9 cellular contexts compared by ENCODE assay signal in genomic region chr12:49094104-49094948, GRCh38. TPM values are rescaled to one million over a fixed set of nuclear protein-coding genes. Genes with fewer than 3 reads are reported as not detected.
DNase-seq lines count a peak whose midpoint lies in the region; ATAC-seq and TF ChIP-seq lines count a peak whose summit lies in the region.
"Had no signal": no experiment of that assay in that cellular context is flagged by ENCODE, and none has a peak within 500 bp of the region (broad histone marks: within the 10 kb centered on the region; RNA-seq: fewer than 3 reads in every experiment).

TSS of gene DHH (minus strand) at chr12:49094801. CDS start at chr12:49094512, 289 bp downstream.

- peaks cover 49 to 58% (median 56%) of the 10 kb centered on the region in 4 donors for H3K4me1 ChIP-seq in esophagus muscularis mucosa
- peaks cover 9% of the 10 kb centered on the region for H3K4me1 ChIP-seq in parathyroid adenoma

- H3K27ac ChIP-seq in esophagus muscularis mucosa (replicated peaks in 1 of 4) (peak within 1 kb of the TSS; percentile 22 to 51 (median 30)), parathyroid adenoma (no peak within 1 kb of the TSS)
- H3K27ac ChIP-seq: HL-60 had no signal

- H3K9me3 ChIP-seq in esophagus muscularis mucosa (no peaks in the 10 kb centered on the region), parathyroid adenoma (ENCODE audit: control insufficient read depth, low read length) (no peaks in the 10 kb centered on the region)

- intact Hi-C loops in esophagus muscularis mucosa (cut with DNase I): no loop called here

- no peak within 1 kb of the TSS for H3K9ac ChIP-seq in parathyroid adenoma

- H3K36me3 ChIP-seq in esophagus muscularis mucosa: peaks cover 14 to 35% (median 29%) of the 10 kb centered on the region in 4 donors
- no peaks in the 10 kb centered on the region for H3K36me3 ChIP-seq in parathyroid adenoma (ENCODE audit: control insufficient read depth, insufficient read depth, low read length)

- H3K4me3 ChIP-seq in esophagus muscularis mucosa (peak within 1 kb of the TSS; percentile 39 to 54 (median 43)), parathyroid adenoma (ENCODE audit: low read depth, low read length) (no peak within 1 kb of the TSS)

- ATAC-seq in GM18519 (IDR thresholded peaks at IDR 0.05; ENCODE audit: low FRiP score, unreplicated experiment) (no peak), GM19463 (IDR thresholded peaks at IDR 0.05; ENCODE audit: unreplicated experiment) (no peak), GM19395 (IDR thresholded peaks at IDR 0.05; ENCODE audit: unreplicated experiment) (no peak), HG03175 (IDR thresholded peaks at IDR 0.05; ENCODE audit: unreplicated experiment) (no peak)

- no peaks in the 10 kb centered on the region for H3K79me2 ChIP-seq in parathyroid adenoma

- H3K4me2 ChIP-seq in parathyroid adenoma (ENCODE audit: low read length): peak within 1 kb of the TSS; percentile 61

- TF ChIP-seq CTCF in esophagus muscularis mucosa (IDR thresholded peaks at IDR 0.05): no peak
- no peak for TF ChIP-seq CTCF in parathyroid adenoma (IDR thresholded peaks at IDR 0.05)

- peak; percentile 41 for DNase-seq in G401 (ENCODE audit: low spot score)
- DNase-seq in NCI-H69 (lab: John Stamatoyannopoulos, UW): peak; percentile 69
- DNase-seq in esophagus muscularis mucosa (ENCODE audit: extremely low spot score): no peak

- H2AFZ ChIP-seq in parathyroid adenoma: peak within 1 kb of the TSS; percentile 43

- no peak for TF ChIP-seq EP300 in esophagus muscularis mucosa (IDR thresholded peaks at IDR 0.05)

- in situ Hi-C loops in G401 (cut with HindIII; ENCODE audit: low sequenced_read_pairs): no loop called here

- TF ChIP-seq POLR2A in esophagus muscularis mucosa (IDR thresholded peaks at IDR 0.05; ENCODE audit: low read depth): no peak

- H3K27me3 ChIP-seq in esophagus muscularis mucosa (peaks cover 0 to 55% (median 48%) of the 10 kb centered on the region in 4 donors), parathyroid adenoma (ENCODE audit: control insufficient read depth, insufficient read depth, low read length) (peaks cover 23% of the 10 kb centered on the region)

- WGBS in esophagus muscularis mucosa: 0% methylated on average over 8 of the region's 49 CpGs

RNA-seq across cellular contexts. Expression of gene DHH, which starts in this region (rescaled TPM):
- 0.06 TPM in 1 of 2 replicates, not detected in the other for total RNA-seq in G401 (2014; rRNA removed; shearing (Covaris generic))
- total RNA-seq in esophagus muscularis mucosa: 1 to 10 TPM in 3 of 4 donors, under 1 TPM in 1; 0.66 to 3.0 (median 1.9) TPM

Comparison
In these comparisons a context has a peak if more than half of its experiments do, and no peak if none do; other contexts are left out.
1. Peak in DNase-seq in G401; RNA of the gene not detected or under 1 TPM.